In genomic region chr17:40122466-40122943, GRCh38 we compare ENCODE assay signal across 8 cellular contexts. TPM values are rescaled to one million over a fixed set of nuclear protein-coding genes. Genes with fewer than 3 reads are reported as not detected.
A peak's percentile ranks its signal among the peaks of the same experiment; 100 is the strongest.
DNase-seq lines count a peak whose midpoint lies in the region; ATAC-seq and TF ChIP-seq lines count a peak whose summit lies in the region.

No MANE protein-coding gene starts in this region.

- DNase-seq in activated CD4-positive, alpha-beta T cell treated with anti-CD3 and anti-CD28 coated beads, Interleukin-2, amount 10 ng/mL, durations not matched to agents 24 days and 14 days, result peak; percentile 80
- DNase-seq in activated CD4-positive, alpha-beta T cell treated with anti-CD3 and anti-CD28 coated beads for 1 hour, result no peak
- DNase-seq in erythroblast (lab: John Stamatoyannopoulos, UW) (peak; percentile 70 to 78), GDM1 (lab: John Stamatoyannopoulos, UW) (no peak)
- DNase-seq in naive thymus-derived CD4-positive, alpha-beta T cell, result peak in 4 of 9 donors; percentile 10 to 48 (median 30)

- peak overlapping the region; percentile 82 for H3K27ac ChIP-seq in naive thymus-derived CD4-positive, alpha-beta T cell (ENCODE audit: low read depth, low read length)

- peak overlapping the region; percentile 68 for H3K27ac Mint-ChIP-seq in activated CD4-positive, alpha-beta T cell treated with anti-CD3 and anti-CD28 coated beads, Interleukin-2, amount 10 ng/mL, durations not matched to agents 24 days and 14 days
- no peak overlapping the region for H3K27ac Mint-ChIP-seq in T-helper 1 cell treated with Interleukin-12 subunit alpha and Interleukin-12 subunit beta and Interleukin-4 antibody, amounts not matched to agents 30 μg/mL and 1 μg/mL, for 36 hours
- no peak overlapping the region for H3K27ac Mint-ChIP-seq in naive thymus-derived CD4-positive, alpha-beta T cell

- ATAC-seq in HG02970 (IDR thresholded peaks at IDR 0.05; ENCODE audit: low FRiP score, unreplicated experiment), result peak; percentile 14
- peak; percentile 42 for ATAC-seq in naive thymus-derived CD4-positive, alpha-beta T cell
- no peak for ATAC-seq in GM18858 (IDR thresholded peaks at IDR 0.05; ENCODE audit: unreplicated experiment)

- POLR2A ChIA-PET in naive thymus-derived CD4-positive, alpha-beta T cell (lab: Charles Lee), result interaction anchor here (0.7 to 9.1 kb wide), 14 partner anchors 11 to 68 kb away, joined by 3 to 134 read pairs (median 6); partner anchors contain the start of genes CASC3, MED24, NR1D1 and THRA

- no peaks in the 10 kb centered on the region for H3K9me3 Mint-ChIP-seq in activated CD4-positive, alpha-beta T cell treated with anti-CD3 and anti-CD28 coated beads, Interleukin-2, amount 10 ng/mL, durations not matched to agents 24 days and 14 days
- H3K9me3 Mint-ChIP-seq in T-helper 1 cell treated with Interleukin-12 subunit alpha and Interleukin-12 subunit beta and Interleukin-4 antibody, amounts not matched to agents 30 μg/mL and 1 μg/mL, for 36 hours, result no peaks in the 10 kb centered on the region
- H3K9me3 Mint-ChIP-seq in naive thymus-derived CD4-positive, alpha-beta T cell, result peaks cover 0 to 1% (median 0%) of the 10 kb centered on the region in 11 donors

- peak overlapping the region; percentile 90 for H3K4me3 Mint-ChIP-seq in activated CD4-positive, alpha-beta T cell treated with anti-CD3 and anti-CD28 coated beads, Interleukin-2, amount 10 ng/mL, durations not matched to agents 24 days and 14 days
- H3K4me3 Mint-ChIP-seq in T-helper 1 cell treated with Interleukin-12 subunit alpha and Interleukin-12 subunit beta and Interleukin-4 antibody, amounts not matched to agents 30 μg/mL and 1 μg/mL, for 36 hours, result peak overlapping the region; percentile 3
- H3K4me3 Mint-ChIP-seq in naive thymus-derived CD4-positive, alpha-beta T cell, result peak overlapping the region in 6 of 10 donors; percentile 25 to 99 (median 86)

- peaks cover 36% of the 10 kb centered on the region for H3K4me1 Mint-ChIP-seq in activated CD4-positive, alpha-beta T cell treated with anti-CD3 and anti-CD28 coated beads, Interleukin-2, amount 10 ng/mL, durations not matched to agents 24 days and 14 days
- H3K4me1 Mint-ChIP-seq in T-helper 1 cell treated with Interleukin-12 subunit alpha and Interleukin-12 subunit beta and Interleukin-4 antibody, amounts not matched to agents 30 μg/mL and 1 μg/mL, for 36 hours (ENCODE audit: low read depth), result peaks cover 36% of the 10 kb centered on the region
- H3K4me1 Mint-ChIP-seq in naive thymus-derived CD4-positive, alpha-beta T cell, result peaks cover 32 to 51% (median 41%) of the 10 kb centered on the region in 7 donors

- H3K4me3 ChIP-seq in naive thymus-derived CD4-positive, alpha-beta T cell (ENCODE audit: low read length), result peak overlapping the region; percentile 86

- H3K27me3 Mint-ChIP-seq in activated CD4-positive, alpha-beta T cell treated with anti-CD3 and anti-CD28 coated beads, Interleukin-2, amount 10 ng/mL, durations not matched to agents 24 days and 14 days, result no peaks in the 10 kb centered on the region
- no peaks in the 10 kb centered on the region for H3K27me3 Mint-ChIP-seq in T-helper 1 cell treated with Interleukin-12 subunit alpha and Interleukin-12 subunit beta and Interleukin-4 antibody, amounts not matched to agents 30 μg/mL and 1 μg/mL, for 36 hours (ENCODE audit: low read depth)
- no peaks in the 10 kb centered on the region for H3K27me3 Mint-ChIP-seq in naive thymus-derived CD4-positive, alpha-beta T cell

- CTCF ChIA-PET in naive thymus-derived CD4-positive, alpha-beta T cell (lab: Charles Lee), result interaction anchor here (1.6 to 4.7 kb wide), 3 partner anchors 9 to 46 kb away, joined by 3 to 52 read pairs (median 6); partner anchors contain the start of gene NR1D1

- intact Hi-C loops in activated CD4-positive, alpha-beta T cell treated with anti-CD3 and anti-CD28 coated beads, Interleukin-2, amount 10 ng/mL, durations not matched to agents 24 days and 14 days (cut with micrococcal nuclease), result loop anchor here (1.0 kb wide), 1 partner anchor 23 kb away; no protein-coding TSS in a partner anchor
- intact Hi-C loops in naive thymus-derived CD4-positive, alpha-beta T cell (cut with micrococcal nuclease), result loop anchor here (1.0 to 5.0 kb wide), 5 partner anchors 14 to 195 kb away; no protein-coding TSS in a partner anchor

- TF ChIP-seq POLR2A in erythroblast (IDR thresholded peaks at IDR 0.05; ENCODE audit: low read length), result no peak

- H3K27me3 ChIP-seq in naive thymus-derived CD4-positive, alpha-beta T cell (ENCODE audit: control insufficient read depth in 2 of 2, insufficient read depth in 2 of 2, low read length in 2 of 2), result no peaks in the 10 kb centered on the region

- H3K4me1 ChIP-seq in naive thymus-derived CD4-positive, alpha-beta T cell (ENCODE audit: control insufficient read depth in 2 of 2, insufficient read depth in 2 of 2, low read length in 2 of 2), result peaks cover 12 to 16% of the 10 kb centered on the region in 2 donors

- H3K9me3 ChIP-seq in naive thymus-derived CD4-positive, alpha-beta T cell (ENCODE audit: control insufficient read depth in 2 of 3, low read length in 3 of 3), result no peaks in the 10 kb centered on the region

- peaks cover 0 to 24% (median 0%) of the 10 kb centered on the region in 3 experiments for H3K36me3 ChIP-seq in naive thymus-derived CD4-positive, alpha-beta T cell (ENCODE audit: control insufficient read depth in 2 of 3, insufficient read depth in 3 of 3, low read length in 3 of 3)

- H3K36me3 Mint-ChIP-seq in activated CD4-positive, alpha-beta T cell treated with anti-CD3 and anti-CD28 coated beads, Interleukin-2, amount 10 ng/mL, durations not matched to agents 24 days and 14 days (ENCODE audit: low read depth), result peaks cover 32% of the 10 kb centered on the region
- peaks cover 18% of the 10 kb centered on the region for H3K36me3 Mint-ChIP-seq in T-helper 1 cell treated with Interleukin-12 subunit alpha and Interleukin-12 subunit beta and Interleukin-4 antibody, amounts not matched to agents 30 μg/mL and 1 μg/mL, for 36 hours (ENCODE audit: low read depth)
- peaks cover 0 to 13% (median 9%) of the 10 kb centered on the region in 5 donors for H3K36me3 Mint-ChIP-seq in naive thymus-derived CD4-positive, alpha-beta T cell

RNA-seq across cellular contexts. Expression of gene MSL1, which starts 0.7 kb away (rescaled TPM):
- 92.7 and 98.5 TPM in 2 replicates for total RNA-seq in activated CD4-positive, alpha-beta T cell treated with anti-CD3 and anti-CD28 coated beads, Interleukin-2, amount 10 ng/mL, durations not matched to agents 24 days and 14 days
- 100 to 1,000 TPM in 4 of 5 experiments, 10 to 100 TPM in 1; 97.0 to 145 (median 113) TPM for total RNA-seq in naive thymus-derived CD4-positive, alpha-beta T cell
- 10 to 100 TPM in 1 of 2 donors, 1 to 10 TPM in 1; 8.0 to 11.3 TPM for polyA plus RNA-seq in naive thymus-derived CD4-positive, alpha-beta T cell

RNA-seq across cellular contexts. Expression of gene CASC3, which starts 17.8 kb away (rescaled TPM):
- 108 and 109 TPM in 2 replicates for total RNA-seq in activated CD4-positive, alpha-beta T cell treated with anti-CD3 and anti-CD28 coated beads, Interleukin-2, amount 10 ng/mL, durations not matched to agents 24 days and 14 days
- 100 to 1,000 TPM in 4 of 5 experiments, 10 to 100 TPM in 1; 93.4 to 160 (median 144) TPM for total RNA-seq in naive thymus-derived CD4-positive, alpha-beta T cell
- polyA plus RNA-seq in naive thymus-derived CD4-positive, alpha-beta T cell, result 10 to 100 TPM; 43.5 to 51.5 TPM

RNA-seq across cellular contexts. Expression of gene NR1D1, which starts 22.1 kb away (rescaled TPM):
- 7.9 and 8.2 TPM in 2 replicates for total RNA-seq in activated CD4-positive, alpha-beta T cell treated with anti-CD3 and anti-CD28 coated beads, Interleukin-2, amount 10 ng/mL, durations not matched to agents 24 days and 14 days
- 10 to 100 TPM in 4 of 5 experiments, 1 to 10 TPM in 1; 3.6 to 34.2 (median 17.3) TPM for total RNA-seq in naive thymus-derived CD4-positive, alpha-beta T cell
- polyA plus RNA-seq in naive thymus-derived CD4-positive, alpha-beta T cell, result 10 to 100 TPM in 1 of 2 donors, 1 to 10 TPM in 1; 4.7 to 11.2 TPM

RNA-seq across cellular contexts. Expression of gene RAPGEFL1, which starts 54.8 kb away (rescaled TPM):
- total RNA-seq in activated CD4-positive, alpha-beta T cell treated with anti-CD3 and anti-CD28 coated beads, Interleukin-2, amount 10 ng/mL, durations not matched to agents 24 days and 14 days, result 11.5 and 11.9 TPM in 2 replicates
- 10 to 100 TPM in 1 of 5 experiments, 1 to 10 TPM in 4; 5.0 to 10.7 (median 6.3) TPM for total RNA-seq in naive thymus-derived CD4-positive, alpha-beta T cell
- under 1 TPM; 0.24 to 0.47 TPM for polyA plus RNA-seq in naive thymus-derived CD4-positive, alpha-beta T cell

RNA-seq across cellular contexts. Expression of gene THRA, which starts 59.7 kb away (rescaled TPM):
- 4.5 and 5.1 TPM in 2 replicates for total RNA-seq in activated CD4-positive, alpha-beta T cell treated with anti-CD3 and anti-CD28 coated beads, Interleukin-2, amount 10 ng/mL, durations not matched to agents 24 days and 14 days
- 10 to 100 TPM in 4 of 5 experiments, 1 to 10 TPM in 1; 3.2 to 55.9 (median 48.4) TPM for total RNA-seq in naive thymus-derived CD4-positive, alpha-beta T cell
- polyA plus RNA-seq in naive thymus-derived CD4-positive, alpha-beta T cell, result 10 to 100 TPM; 17.7 to 26.2 TPM

Comparison
In these comparisons a context has a peak if more than half of its experiments do, and no peak if none do; other contexts are left out.
1. DNase-seq: peak in activated CD4-positive, alpha-beta T cell treated with anti-CD3 and anti-CD28 coated beads, Interleukin-2, amount 10 ng/mL, durations not matched to agents 24 days and 14 days (single experiment) and erythroblast (2 of 2); none in activated CD4-positive, alpha-beta T cell treated with anti-CD3 and anti-CD28 coated beads for 1 hour (single experiment) and GDM1 (single experiment).
2. H3K4me3 Mint-ChIP-seq: peak in every context shown above with its lines; median percentile 90 in activated CD4-positive, alpha-beta T cell treated with anti-CD3 and anti-CD28 coated beads, Interleukin-2, amount 10 ng/mL, durations not matched to agents 24 days and 14 days; 86 in naive thymus-derived CD4-positive, alpha-beta T cell; 3 in T-helper 1 cell treated with Interleukin-12 subunit alpha and Interleukin-12 subunit beta and Interleukin-4 antibody, amounts not matched to agents 30 μg/mL and 1 μg/mL, for 36 hours.